8 cellular contexts compared by ENCODE assay signal in genomic region chr3:190701096-190701532, GRCh38.
A peak's percentile ranks its signal among the peaks of the same experiment; 100 is the strongest.
DNase-seq lines count a peak whose midpoint lies in the region; ATAC-seq, FAIRE-seq and TF ChIP-seq lines count a peak whose summit lies in the region.

No MANE protein-coding gene starts in this region.

- H3K36me3 ChIP-seq in ascending aorta (no peaks in the 10 kb centered on the region), keratinocyte (ENCODE audit: control insufficient read depth in 2 of 2, extremely low read depth in 1 of 2, insufficient read depth in 2 of 2, low read length in 2 of 2) (no peaks in the 10 kb centered on the region)

- H4K20me1 ChIP-seq in keratinocyte (ENCODE audit: control insufficient read depth, extremely low read depth, insufficient read depth, low read length): no peaks in the 10 kb centered on the region

- no peak overlapping the region for H3K4me3 ChIP-seq in ascending aorta
- H3K4me3 ChIP-seq in keratinocyte (ENCODE audit: control insufficient read depth in 2 of 3, extremely low read depth in 1 of 3, insufficient read depth in 2 of 3, low read depth in 1 of 3, low read length in 3 of 3): no peak overlapping the region

- H3K9ac ChIP-seq in keratinocyte (ENCODE audit: control insufficient read depth, extremely low read depth, insufficient read depth, low read length): no peak overlapping the region

- H3K27me3 ChIP-seq in ascending aorta: peaks cover 3% of the 10 kb centered on the region
- no peaks in the 10 kb centered on the region for H3K27me3 ChIP-seq in keratinocyte (ENCODE audit: control insufficient read depth, extremely low read depth, insufficient read depth, low read length)

- H2AFZ ChIP-seq in keratinocyte (ENCODE audit: control insufficient read depth, low read length): peak overlapping the region; percentile 18

- no peak overlapping the region for H3K4me2 ChIP-seq in keratinocyte (ENCODE audit: control insufficient read depth, extremely low read depth, insufficient read depth, low read depth, low read length)

- TF ChIP-seq CTCF in ascending aorta (IDR thresholded peaks at IDR 0.05) (peak in 2 of 3 experiments; percentile 12 to 31), keratinocyte (optimal IDR thresholded peaks at IDR 0.05 in 1 of 3, IDR thresholded peaks at IDR 0.05 in 1 of 3, conservative IDR thresholded peaks at IDR 0.05 in 1 of 3; ENCODE audit: extremely low read depth in 1 of 3, insufficient read depth in 2 of 3, low read length in 3 of 3) (peak; percentile 58 to 71 (median 67))

- H3K27ac ChIP-seq in ascending aorta (no peak overlapping the region), keratinocyte (ENCODE audit: control insufficient read depth, insufficient read depth, low read length) (no peak overlapping the region)

- no peaks in the 10 kb centered on the region for H3K79me2 ChIP-seq in keratinocyte (ENCODE audit: control insufficient read depth, insufficient read depth, low read length)

- intact Hi-C loops in ascending aorta (cut with DNase I): no loop called here

- dilution Hi-C loops in keratinocyte (cut with MboI; ENCODE audit: extremely low pct_ligation_motif_present, low sequenced_read_pairs): no loop called here

- ATAC-seq in GM19023 (IDR thresholded peaks at IDR 0.05; ENCODE audit: unreplicated experiment) (peak; percentile 54), GM18520 (IDR thresholded peaks at IDR 0.05; ENCODE audit: unreplicated experiment) (no peak), HG02642 (IDR thresholded peaks at IDR 0.05; ENCODE audit: poor library complexity, unreplicated experiment) (no peak)

- H3K4me1 ChIP-seq in ascending aorta: no peaks in the 10 kb centered on the region
- peaks cover 5% of the 10 kb centered on the region for H3K4me1 ChIP-seq in keratinocyte (ENCODE audit: control insufficient read depth, extremely low read depth, insufficient read depth, low read length)

- FAIRE-seq in keratinocyte (lab: Jason Lieb, UNC): peak; percentile 79

- no peaks in the 10 kb centered on the region for H3K9me1 ChIP-seq in keratinocyte (ENCODE audit: control insufficient read depth, extremely low read depth, insufficient read depth, low read length)

- no peaks in the 10 kb centered on the region for H3K9me3 ChIP-seq in ascending aorta
- no peaks in the 10 kb centered on the region for H3K9me3 ChIP-seq in keratinocyte (ENCODE audit: control insufficient read depth, low read depth, low read length)

- DNase-seq in AML-193 (lab: John Stamatoyannopoulos, UW) (peak; percentile 46 to 51), NCI-H146 treated with DMSO at 0.1 percent for 48 hours (lab: John Stamatoyannopoulos, UW; ENCODE audit: unreplicated experiment) (peak; percentile 41), ascending aorta (ENCODE audit: low spot score in 2 of 2) (no peak), keratinocyte (ENCODE audit: low read depth, low spot score) (no peak)
- DNase-seq in stimulated activated naive CD4-positive, alpha-beta T cell (lab: John Stamatoyannopoulos, UW): no peak

Comparison
In these comparisons a context has a peak if more than half of its experiments do, and no peak if none do; other contexts are left out.
1. DNase-seq: peak in AML-193 (2 of 2) and NCI-H146 treated with DMSO at 0.1 percent for 48 hours (single experiment); none in ascending aorta (0 of 2), keratinocyte (single experiment) and stimulated activated naive CD4-positive, alpha-beta T cell (0 of 6).